ENCODE assay signal across 11 cellular contexts in genomic region chr18:63105636-63106316, GRCh38.
DNase-seq lines count a peak whose midpoint lies in the region; ATAC-seq and TF ChIP-seq lines count a peak whose summit lies in the region.
"Had no signal": no experiment of that assay in that cellular context is flagged by ENCODE, and none has a peak within 500 bp of the region (broad histone marks: within the 10 kb centered on the region; RNA-seq: fewer than 3 reads in every experiment).

No MANE protein-coding gene starts in this region.

- no peak for TF ChIP-seq CTCF in smooth muscle cell (IDR thresholded peaks at IDR 0.05; ENCODE audit: borderline replicate concordance, insufficient read depth, poor library complexity, severe bottlenecking)

- H3K4me1 Mint-ChIP-seq in naive B cell, result peaks cover 31 to 48% (median 32%) of the 10 kb centered on the region in 3 donors
- H3K4me1 Mint-ChIP-seq in activated CD8-positive, alpha-beta memory T cell treated with anti-CD3 and anti-CD28 coated beads, Interleukin-2, amount 10 ng/mL, durations not matched to agents 7 days and 5 days, result peaks cover 25% of the 10 kb centered on the region

- WGBS in smooth muscle cell (ENCODE audit: low lambda C conversion rate), result 96% methylated on average over 14 of the region's 14 CpGs

- H3K27me3 ChIP-seq in smooth muscle cell (ENCODE audit: low read depth), result no peaks in the 10 kb centered on the region
- H3K27me3 ChIP-seq: pancreas had no signal

- H3K4me3 ChIP-seq in smooth muscle cell, result no peak overlapping the region
- H3K4me3 ChIP-seq: pancreas had no signal

- no peaks in the 10 kb centered on the region for H3K36me3 Mint-ChIP-seq in naive B cell
- H3K36me3 Mint-ChIP-seq in activated CD8-positive, alpha-beta memory T cell treated with anti-CD3 and anti-CD28 coated beads, Interleukin-2, amount 10 ng/mL, durations not matched to agents 7 days and 5 days, result peaks cover 10% of the 10 kb centered on the region
- H3K36me3 Mint-ChIP-seq: brain had no signal

- H3K9ac ChIP-seq in smooth muscle cell (ENCODE audit: low read depth), result no peak overlapping the region

- H3K27ac ChIP-seq in smooth muscle cell (ENCODE audit: low read depth), result no peak overlapping the region
- H3K27ac ChIP-seq: pancreas had no signal

- no peaks in the 10 kb centered on the region for H3K79me2 ChIP-seq in smooth muscle cell (ENCODE audit: low read depth)

- no peak overlapping the region for H3K4me2 ChIP-seq in smooth muscle cell

- no peaks in the 10 kb centered on the region for H3K36me3 ChIP-seq in smooth muscle cell (ENCODE audit: low read depth)
- H3K36me3 ChIP-seq: pancreas had no signal

- H3K27me3 Mint-ChIP-seq in naive B cell, result peaks cover 7 to 17% (median 7%) of the 10 kb centered on the region in 3 donors
- peaks cover 54% of the 10 kb centered on the region for H3K27me3 Mint-ChIP-seq in activated CD8-positive, alpha-beta memory T cell treated with anti-CD3 and anti-CD28 coated beads, Interleukin-2, amount 10 ng/mL, durations not matched to agents 7 days and 5 days

- H4K20me1 ChIP-seq in smooth muscle cell (ENCODE audit: low read depth), result no peaks in the 10 kb centered on the region

- CTCF ChIA-PET in activated CD8-positive, alpha-beta memory T cell treated with anti-CD3 and anti-CD28 coated beads, Interleukin-2, amount 10 ng/mL, durations not matched to agents 7 days and 5 days (lab: Charles Lee), result no interaction called here

- H3K9me3 ChIP-seq in smooth muscle cell (replicated peaks; ENCODE audit: low read depth), result no peaks in the 10 kb centered on the region
- H3K9me3 ChIP-seq: pancreas had no signal

- no peaks in the 10 kb centered on the region for H3F3A ChIP-seq in smooth muscle cell (ENCODE audit: low read depth)

- DNase-seq in naive B cell, result peak; percentile 16
- no peak for DNase-seq in NCI-H226
- DNase-seq in activated CD8-positive, alpha-beta memory T cell treated with anti-CD3 and anti-CD28 coated beads, Interleukin-2, amount 10 ng/mL, durations not matched to agents 7 days and 5 days, result no peak
- no peak for DNase-seq in smooth muscle cell (lab: John Stamatoyannopoulos, UW; ENCODE audit: unreplicated experiment)
- DNase-seq: activated CD8-positive, alpha-beta memory T cell treated with anti-CD3 and anti-CD28 coated beads for 24 hours; pancreas; SHP77 had no signal

- H3K9me3 Mint-ChIP-seq in naive B cell, result no peaks in the 10 kb centered on the region
- H3K9me3 Mint-ChIP-seq in activated CD8-positive, alpha-beta memory T cell treated with anti-CD3 and anti-CD28 coated beads, Interleukin-2, amount 10 ng/mL, durations not matched to agents 7 days and 5 days (ENCODE audit: low read depth), result peaks cover 4% of the 10 kb centered on the region

- no peak overlapping the region for H2AFZ ChIP-seq in smooth muscle cell (ENCODE audit: low read depth)

- H3K4me3 Mint-ChIP-seq in naive B cell, result peak overlapping the region; percentile 13 to 89 (median 78)
- H3K4me3 Mint-ChIP-seq in activated CD8-positive, alpha-beta memory T cell treated with anti-CD3 and anti-CD28 coated beads, Interleukin-2, amount 10 ng/mL, durations not matched to agents 7 days and 5 days, result no peak overlapping the region
- H3K4me3 Mint-ChIP-seq: brain had no signal

- H3K4me1 ChIP-seq in smooth muscle cell (ENCODE audit: low read depth), result no peaks in the 10 kb centered on the region
- H3K4me1 ChIP-seq: pancreas had no signal

- ATAC-seq in GM18870 (IDR thresholded peaks at IDR 0.05; ENCODE audit: unreplicated experiment) (peak; percentile 79), GM21423 (IDR thresholded peaks at IDR 0.05; ENCODE audit: unreplicated experiment) (peak; percentile 67), HG03097 (IDR thresholded peaks at IDR 0.05; ENCODE audit: low FRiP score, unreplicated experiment) (peak; percentile 72), naive B cell (ENCODE audit: low read depth in 2 of 2) (peak; percentile 91 to 93)
- ATAC-seq in activated CD8-positive, alpha-beta memory T cell treated with anti-CD3 and anti-CD28 coated beads, Interleukin-2, amount 10 ng/mL, durations not matched to agents 7 days and 5 days, result no peak
- ATAC-seq: pancreas had no signal

- peak overlapping the region; percentile 26 to 97 (median 93) for H3K27ac Mint-ChIP-seq in naive B cell
- H3K27ac Mint-ChIP-seq in activated CD8-positive, alpha-beta memory T cell treated with anti-CD3 and anti-CD28 coated beads, Interleukin-2, amount 10 ng/mL, durations not matched to agents 7 days and 5 days, result no peak overlapping the region
